Comparison of ENCODE assay signal across 1 cellular context in the genomic region with DNA sequence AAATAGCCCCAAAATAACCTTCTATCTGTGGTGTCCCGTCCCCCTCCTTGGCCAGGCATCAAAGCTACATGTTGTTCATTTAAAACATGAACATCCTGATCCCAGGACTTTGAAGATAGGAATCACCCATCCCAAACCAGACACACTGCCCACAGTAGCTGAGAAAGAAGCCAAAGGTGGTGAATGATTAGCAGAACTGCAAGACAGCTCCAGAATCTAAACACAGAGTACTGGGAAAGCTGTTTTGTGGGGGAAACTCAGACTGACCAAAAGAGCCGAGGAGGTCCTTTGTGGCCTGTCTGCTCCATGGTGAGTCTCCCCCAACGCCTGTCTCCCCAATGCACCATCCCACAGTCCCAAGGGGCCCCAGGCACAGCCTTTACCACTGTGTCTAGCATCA.
TF ChIP-seq lines count a peak whose summit lies in the region.

No MANE protein-coding gene starts in this region.

TF ChIP-seq in HepG2, 621 proteins besides CTCF, POLR2A, EP300 and RAD21:
- TF ChIP-seq ZNF790 (CRISPR knock-in tag; IDR thresholded peaks at IDR 0.05; ENCODE audit: borderline replicate concordance) (no peak), BCL6 (CRISPR knock-in tag; IDR thresholded peaks at IDR 0.05) (no peak), JUNB (CRISPR knock-in tag; IDR thresholded peaks at IDR 0.05; ENCODE audit: borderline replicate concordance) (no peak), ZNF138 (CRISPR knock-in tag; IDR thresholded peaks at IDR 0.05; ENCODE audit: low read depth) (no peak), IRX3 (CRISPR knock-in tag; IDR thresholded peaks at IDR 0.05; ENCODE audit: borderline replicate concordance, low read depth) (no peak), SAFB2 (CRISPR knock-in tag; IDR thresholded peaks at IDR 0.05; ENCODE audit: borderline replicate concordance, low read depth) (no peak), MATR3 (CRISPR knock-in tag; IDR thresholded peaks at IDR 0.05) (no peak), NCOA5 (CRISPR knock-in tag; IDR thresholded peaks at IDR 0.05) (no peak), RBM22 (optimal IDR thresholded peaks at IDR 0.05; ENCODE audit: low read length) (no peak), ZNF569 (CRISPR knock-in tag; IDR thresholded peaks at IDR 0.05; ENCODE audit: borderline replicate concordance) (no peak)
- TF ChIP-seq, protein P1, sequence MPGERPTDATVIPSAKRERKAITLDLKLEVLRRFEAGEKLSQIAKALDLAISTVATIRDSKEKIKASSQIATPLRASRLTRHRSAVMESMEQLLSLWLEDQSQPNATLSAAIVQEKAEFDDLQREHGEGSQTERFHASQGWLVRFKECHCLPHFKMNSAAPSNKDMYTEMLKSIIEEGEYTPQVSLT (CRISPR knock-in tag; IDR thresholded peaks at IDR 0.05; ENCODE audit: borderline replicate concordance, low read depth) = no peak
- TF ChIP-seq, protein P2, sequence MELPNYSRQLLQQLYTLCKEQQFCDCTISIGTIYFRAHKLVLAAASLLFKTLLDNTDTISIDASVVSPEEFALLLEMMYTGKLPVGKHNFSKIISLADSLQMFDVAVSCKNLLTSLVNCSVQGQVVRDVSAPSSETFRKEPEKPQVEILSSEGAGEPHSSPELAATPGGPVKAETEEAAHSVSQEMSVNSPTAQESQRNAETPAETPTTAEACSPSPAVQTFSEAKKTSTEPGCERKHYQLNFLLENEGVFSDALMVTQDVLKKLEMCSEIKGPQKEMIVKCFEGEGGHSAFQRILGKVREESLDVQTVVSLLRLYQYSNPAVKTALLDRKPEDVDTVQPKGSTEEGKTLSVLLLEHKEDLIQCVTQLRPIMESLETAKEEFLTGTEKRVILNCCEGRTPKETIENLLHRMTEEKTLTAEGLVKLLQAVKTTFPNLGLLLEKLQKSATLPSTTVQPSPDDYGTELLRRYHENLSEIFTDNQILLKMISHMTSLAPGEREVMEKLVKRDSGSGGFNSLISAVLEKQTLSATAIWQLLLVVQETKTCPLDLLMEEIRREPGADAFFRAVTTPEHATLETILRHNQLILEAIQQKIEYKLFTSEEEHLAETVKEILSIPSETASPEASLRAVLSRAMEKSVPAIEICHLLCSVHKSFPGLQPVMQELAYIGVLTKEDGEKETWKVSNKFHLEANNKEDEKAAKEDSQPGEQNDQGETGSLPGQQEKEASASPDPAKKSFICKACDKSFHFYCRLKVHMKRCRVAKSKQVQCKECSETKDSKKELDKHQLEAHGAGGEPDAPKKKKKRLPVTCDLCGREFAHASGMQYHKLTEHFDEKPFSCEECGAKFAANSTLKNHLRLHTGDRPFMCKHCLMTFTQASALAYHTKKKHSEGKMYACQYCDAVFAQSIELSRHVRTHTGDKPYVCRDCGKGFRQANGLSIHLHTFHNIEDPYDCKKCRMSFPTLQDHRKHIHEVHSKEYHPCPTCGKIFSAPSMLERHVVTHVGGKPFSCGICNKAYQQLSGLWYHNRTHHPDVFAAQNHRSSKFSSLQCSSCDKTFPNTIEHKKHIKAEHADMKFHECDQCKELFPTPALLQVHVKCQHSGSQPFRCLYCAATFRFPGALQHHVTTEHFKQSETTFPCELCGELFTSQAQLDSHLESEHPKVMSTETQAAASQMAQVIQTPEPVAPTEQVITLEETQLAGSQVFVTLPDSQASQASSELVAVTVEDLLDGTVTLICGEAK (IDR thresholded peaks at IDR 0.05) = no peak
- TF ChIP-seq, protein P2 (CRISPR knock-in tag; IDR thresholded peaks at IDR 0.05) = no peak
